In the genomic region with DNA sequence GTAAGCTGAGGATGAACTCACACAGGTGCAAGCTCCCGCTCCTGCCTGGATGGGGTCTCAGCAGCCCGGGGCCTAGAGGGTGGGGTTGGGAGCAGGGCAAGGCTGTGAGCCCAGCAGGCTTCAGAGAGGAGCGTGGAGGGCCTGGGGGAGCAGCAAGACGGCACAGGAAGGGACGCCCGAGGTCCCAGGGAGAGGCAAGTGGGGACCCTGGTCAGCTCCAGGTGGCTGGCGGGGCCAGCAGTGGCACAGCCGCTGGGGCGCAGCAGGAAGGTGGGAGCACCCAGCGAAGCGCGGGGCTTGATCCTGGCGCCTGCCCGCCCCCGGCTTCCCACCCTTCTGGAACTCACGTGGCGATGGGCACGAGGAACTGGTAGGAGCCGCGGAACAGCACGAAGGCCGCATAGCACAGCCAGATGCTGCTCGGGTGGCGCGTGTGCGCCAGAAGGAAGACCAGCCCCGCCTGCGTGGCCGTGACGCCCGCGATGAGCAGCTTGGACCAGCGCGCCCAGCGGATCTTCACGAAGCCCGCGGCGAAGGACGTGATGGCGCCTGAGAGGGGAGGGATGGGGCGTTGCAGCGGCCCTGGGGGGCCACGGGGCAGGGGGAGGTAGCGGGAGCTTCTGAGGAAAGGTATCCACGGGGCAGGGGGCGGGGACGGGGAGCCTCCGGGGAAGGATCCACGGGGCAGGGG, we compare ENCODE assay signal across 2 cellular contexts.
TF ChIP-seq lines count a peak whose summit lies in the region.

No MANE protein-coding gene starts in this region.

TF ChIP-seq in WTC11, 78 proteins besides CTCF, POLR2A, EP300 and RAD21:
- TF ChIP-seq NFYB (CRISPR knock-in tag; conservative IDR thresholded peaks at IDR 0.05; ENCODE audit: low read depth) = no peak
TF ChIP-seq in WTC11: peak in this region for 0.

TF ChIP-seq in H1, 55 proteins besides CTCF, POLR2A, EP300 and RAD21:
- TF ChIP-seq NANOG (IDR thresholded peaks at IDR 0.05; ENCODE audit: insufficient read depth, low read depth, low read length, poor library complexity, severe bottlenecking) = no peak
- TF ChIP-seq, protein P1, sequence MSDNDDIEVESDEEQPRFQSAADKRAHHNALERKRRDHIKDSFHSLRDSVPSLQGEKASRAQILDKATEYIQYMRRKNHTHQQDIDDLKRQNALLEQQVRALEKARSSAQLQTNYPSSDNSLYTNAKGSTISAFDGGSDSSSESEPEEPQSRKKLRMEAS (IDR thresholded peaks at IDR 0.05) = no peak
- TF ChIP-seq POU5F1 (IDR thresholded peaks at IDR 0.05; ENCODE audit: low read depth, low read length) = no peak
